Comparison of ENCODE assay signal across 8 cellular contexts in genomic region chr14:39232554-39233415, GRCh38. TPM values are rescaled to one million over a fixed set of nuclear protein-coding genes. Genes with fewer than 3 reads are reported as not detected.
DNase-seq lines count a peak whose midpoint lies in the region; ATAC-seq and TF ChIP-seq lines count a peak whose summit lies in the region.

No MANE protein-coding gene starts in this region.

- CTCF ChIA-PET in CD4-positive, alpha-beta memory T cell (lab: Charles Lee; ENCODE audit: partially characterized antibody): interaction anchor here (0.9 to 2.1 kb wide), 8 partner anchors 12 to 194 kb away, joined by 3 to 9 read pairs (median 4); no protein-coding TSS in a partner anchor
- CTCF ChIA-PET in activated CD8-positive, alpha-beta T cell treated with anti-CD3 and anti-CD28 coated beads for 36 hours (lab: Charles Lee): interaction anchor here (0.7 to 4.7 kb wide), 18 partner anchors 9 to 236 kb away, joined by 3 to 54 read pairs (median 4); partner anchors contain the start of gene FBXO33

- TF ChIP-seq CTCF in activated CD8-positive, alpha-beta T cell treated with anti-CD3 and anti-CD28 coated beads for 36 hours (IDR thresholded peaks at IDR 0.05): no peak
- TF ChIP-seq CTCF in liver (IDR thresholded peaks at IDR 0.05; ENCODE audit: low read depth, low read length, missing input control): no peak
- no peak for TF ChIP-seq CTCF in prostate gland (IDR thresholded peaks at IDR 0.05)

- intact Hi-C loops in CD4-positive, alpha-beta memory T cell (cut with micrococcal nuclease): loop anchor here (1.0 kb wide), 1 partner anchor 34 kb away; no protein-coding TSS in a partner anchor
- intact Hi-C loops in activated CD8-positive, alpha-beta T cell treated with anti-CD3 and anti-CD28 coated beads for 36 hours (cut with micrococcal nuclease): loop anchor here (10.0 kb wide), 1 partner anchor 132 kb away; no protein-coding TSS in a partner anchor
- intact Hi-C loops in prostate gland (cut with DNase I): no loop called here

- no peaks in the 10 kb centered on the region for H3K36me3 ChIP-seq in CD4-positive, alpha-beta memory T cell (ENCODE audit: insufficient read depth, low read length)
- no peaks in the 10 kb centered on the region for H3K36me3 ChIP-seq in liver (ENCODE audit: control insufficient read depth in 4 of 4, insufficient read depth in 3 of 4, low read depth in 1 of 4, low read length in 3 of 4)
- H3K36me3 ChIP-seq in prostate gland: no peaks in the 10 kb centered on the region

- 70% methylated on average over 12 of the region's 12 CpGs for WGBS in liver
- WGBS in prostate gland: 87% methylated on average over 12 of the region's 12 CpGs

- H3K4me3 Mint-ChIP-seq in CD4-positive, alpha-beta memory T cell: peak overlapping the region in 3 of 8 donors; percentile 40 to 60 (median 43)
- no peak overlapping the region for H3K4me3 Mint-ChIP-seq in activated CD8-positive, alpha-beta T cell treated with anti-CD3 and anti-CD28 coated beads for 36 hours

- no peaks in the 10 kb centered on the region for H3K9me3 ChIP-seq in CD4-positive, alpha-beta memory T cell (ENCODE audit: control insufficient read depth in 1 of 2, low read length in 2 of 2)
- H3K9me3 ChIP-seq in liver (ENCODE audit: control insufficient read depth in 4 of 4, low read length in 3 of 4) (no peaks in the 10 kb centered on the region), prostate gland (no peaks in the 10 kb centered on the region)

- peaks cover 24 to 37% (median 31%) of the 10 kb centered on the region in 4 donors for H3K4me1 Mint-ChIP-seq in CD4-positive, alpha-beta memory T cell
- peaks cover 42% of the 10 kb centered on the region for H3K4me1 Mint-ChIP-seq in activated CD8-positive, alpha-beta T cell treated with anti-CD3 and anti-CD28 coated beads for 36 hours (ENCODE audit: low read depth)

- POLR2A ChIA-PET in CD4-positive, alpha-beta memory T cell (lab: Charles Lee; ENCODE audit: partially characterized antibody): interaction anchor here (1.0 to 2.4 kb wide), 4 partner anchors 34 to 199 kb away, joined by 3 to 11 read pairs (median 6); partner anchors contain the start of genes FBXO33, PNN and TRAPPC6B
- POLR2A ChIA-PET in activated CD8-positive, alpha-beta T cell treated with anti-CD3 and anti-CD28 coated beads for 36 hours (lab: Charles Lee): interaction anchor here (1.1 kb wide), 1 partner anchor 34 kb away, joined by 4 read pairs; no protein-coding TSS in a partner anchor

- peak in 2 of 5 donors; percentile 4 to 10 for DNase-seq in CD4-positive, alpha-beta memory T cell
- DNase-seq in activated CD8-positive, alpha-beta T cell treated with anti-CD3 and anti-CD28 coated beads for 36 hours: no peak
- DNase-seq in activated CD4-positive, CD25-positive, alpha-beta regulatory T cell treated with anti-CD3 and anti-CD28 coated beads, Interleukin-2, amount 50 U/mL, for 72 hours: no peak
- no peak for DNase-seq in stimulated activated naive CD4-positive, alpha-beta T cell treated with Interleukin-2 at 50 U/mL for 16 hours (lab: John Stamatoyannopoulos, UW)
- DNase-seq in NCI-H146 (lab: John Stamatoyannopoulos, UW) (no peak), prostate gland (ENCODE audit: low spot score) (no peak)

- no peaks in the 10 kb centered on the region for H3K36me3 Mint-ChIP-seq in CD4-positive, alpha-beta memory T cell
- H3K36me3 Mint-ChIP-seq in activated CD8-positive, alpha-beta T cell treated with anti-CD3 and anti-CD28 coated beads for 36 hours (ENCODE audit: low read depth): no peaks in the 10 kb centered on the region

- H3K4me3 ChIP-seq in CD4-positive, alpha-beta memory T cell (ENCODE audit: low read length in 2 of 2): no peak overlapping the region
- H3K4me3 ChIP-seq in liver (ENCODE audit: low read depth in 1 of 3, low read length in 3 of 3): no peak overlapping the region
- H3K4me3 ChIP-seq in prostate gland: no peak overlapping the region

- no peaks in the 10 kb centered on the region for H3K9me3 Mint-ChIP-seq in CD4-positive, alpha-beta memory T cell
- H3K9me3 Mint-ChIP-seq in activated CD8-positive, alpha-beta T cell treated with anti-CD3 and anti-CD28 coated beads for 36 hours: no peaks in the 10 kb centered on the region

- ATAC-seq in HG03097 (IDR thresholded peaks at IDR 0.05; ENCODE audit: low FRiP score, unreplicated experiment): peak; percentile 38
- no peak for ATAC-seq in activated CD8-positive, alpha-beta T cell treated with anti-CD3 and anti-CD28 coated beads for 36 hours

- no peak for TF ChIP-seq POLR2A in prostate gland (IDR thresholded peaks at IDR 0.05)

- no peaks in the 10 kb centered on the region for H3K27me3 Mint-ChIP-seq in CD4-positive, alpha-beta memory T cell
- H3K27me3 Mint-ChIP-seq in activated CD8-positive, alpha-beta T cell treated with anti-CD3 and anti-CD28 coated beads for 36 hours: no peaks in the 10 kb centered on the region

- H3K4me1 ChIP-seq in CD4-positive, alpha-beta memory T cell (ENCODE audit: insufficient read depth, low read length): peaks cover 35% of the 10 kb centered on the region
- H3K4me1 ChIP-seq in liver (ENCODE audit: control insufficient read depth in 4 of 4, insufficient read depth in 4 of 4, low read length in 3 of 4): peaks cover 9 to 27% (median 10%) of the 10 kb centered on the region in 4 donors
- H3K4me1 ChIP-seq in prostate gland (replicated peaks): no peaks in the 10 kb centered on the region

- H3K27ac Mint-ChIP-seq in CD4-positive, alpha-beta memory T cell: peak overlapping the region in 5 of 7 donors; percentile 28 to 75 (median 63)
- H3K27ac Mint-ChIP-seq in activated CD8-positive, alpha-beta T cell treated with anti-CD3 and anti-CD28 coated beads for 36 hours: peak overlapping the region; percentile 84

- H3K27me3 ChIP-seq in CD4-positive, alpha-beta memory T cell (ENCODE audit: insufficient read depth, low read length): no peaks in the 10 kb centered on the region
- H3K27me3 ChIP-seq in liver (ENCODE audit: control insufficient read depth in 4 of 4, insufficient read depth in 4 of 4, low read length in 3 of 4): no peaks in the 10 kb centered on the region
- H3K27me3 ChIP-seq in prostate gland (replicated peaks; ENCODE audit: insufficient read depth): no peaks in the 10 kb centered on the region

- H3K27ac ChIP-seq in CD4-positive, alpha-beta memory T cell (ENCODE audit: low read depth, low read length): no peak overlapping the region
- peak overlapping the region; percentile 3 to 76 for H3K27ac ChIP-seq in liver (ENCODE audit: low read depth in 1 of 2, low read length in 2 of 2)
- H3K27ac ChIP-seq in prostate gland: no peak overlapping the region

- no peak overlapping the region for H3K9ac ChIP-seq in liver (ENCODE audit: low read depth in 1 of 2, low read length in 2 of 2)

- TF ChIP-seq RAD21 in liver (IDR thresholded peaks at IDR 0.05): no peak

TF ChIP-seq in liver, 16 proteins besides CTCF, POLR2A, EP300 and RAD21:
- no peak for TF ChIP-seq EGR1 (IDR thresholded peaks at IDR 0.05; ENCODE audit: low read depth in 2 of 2)
- peak in 1 of 2 donors; percentile 53 for TF ChIP-seq HNF4A (conservative IDR thresholded peaks at IDR 0.05)
- TF ChIP-seq RXRA (IDR thresholded peaks at IDR 0.05): no peak
- peak; percentile 5 for TF ChIP-seq YY1 (IDR thresholded peaks at IDR 0.05)
- TF ChIP-seq SP1 (IDR thresholded peaks at IDR 0.05): peak; percentile 33

RNA-seq across cellular contexts. Expression of gene MIA2, which starts 0.9 kb away (rescaled TPM):
- 10 to 100 TPM; 25.8 to 26.6 TPM for total RNA-seq in CD4-positive, alpha-beta memory T cell
- 10 to 100 TPM; 19.0 to 26.7 TPM for polyA plus RNA-seq in CD4-positive, alpha-beta memory T cell
- total RNA-seq in activated CD8-positive, alpha-beta T cell treated with anti-CD3 and anti-CD28 coated beads for 36 hours: 10 to 100 TPM; 17.6 to 18.3 TPM
- total RNA-seq in liver (100 to 1,000 TPM in 1 of 2 donors, 10 to 100 TPM in 1; 57.5 to 106 TPM), prostate gland (10 to 100 TPM; 28.7 to 45.4 TPM)
- 10 to 100 TPM; 39.2 to 55.3 TPM for polyA plus RNA-seq in liver

RNA-seq across cellular contexts. Expression of gene PNN, which starts 57.7 kb away (rescaled TPM):
- 10 to 100 TPM; 86.0 to 93.8 TPM for total RNA-seq in CD4-positive, alpha-beta memory T cell
- polyA plus RNA-seq in CD4-positive, alpha-beta memory T cell: 10 to 100 TPM; 10.3 to 35.8 TPM
- total RNA-seq in activated CD8-positive, alpha-beta T cell treated with anti-CD3 and anti-CD28 coated beads for 36 hours: 100 to 1,000 TPM; 106 to 107 TPM
- 10 to 100 TPM; 11.3 to 31.5 TPM for total RNA-seq in liver
- polyA plus RNA-seq in liver: 10 to 100 TPM; 16.2 to 56.7 TPM
- 10 to 100 TPM; 29.8 to 32.7 TPM for total RNA-seq in prostate gland

Comparison
In these comparisons a context has a peak if more than half of its experiments do, and no peak if none do; other contexts are left out.
1. H3K27ac ChIP-seq: peak in liver (2 of 2); none in CD4-positive, alpha-beta memory T cell (single experiment) and prostate gland (0 of 2).